9 cellular contexts compared by ENCODE assay signal in genomic region chr1:150976879-150977694, GRCh38. TPM values are rescaled to one million over a fixed set of nuclear protein-coding genes. Genes with fewer than 3 reads are reported as not detected.
DNase-seq lines count a peak whose midpoint lies in the region; ATAC-seq and TF ChIP-seq lines count a peak whose summit lies in the region.
"Had no signal": no experiment of that assay in that cellular context is flagged by ENCODE, and none has a peak within 500 bp of the region (broad histone marks: within the 10 kb centered on the region; RNA-seq: fewer than 3 reads in every experiment).

No MANE protein-coding gene starts in this region.

- H3K27ac Mint-ChIP-seq in naive thymus-derived CD8-positive, alpha-beta T cell = peak overlapping the region; percentile 73 to 96 (median 90)
- peak overlapping the region; percentile 95 for H3K27ac Mint-ChIP-seq in stimulated activated naive B cell treated with anti-CD40 and anti-IgM and Interleukin-4, amounts not matched to agents 10 μg/mL and 1 μg/mL and 100 μg/mL, for 72 hours

- peak overlapping the region; percentile 21 to 92 (median 79) for H3K4me3 Mint-ChIP-seq in naive thymus-derived CD8-positive, alpha-beta T cell
- peak overlapping the region; percentile 74 to 83 for H3K4me3 Mint-ChIP-seq in stimulated activated naive B cell treated with anti-CD40 and anti-IgM and Interleukin-4, amounts not matched to agents 10 μg/mL and 1 μg/mL and 100 μg/mL, for 72 hours

- peaks cover 2% of the 10 kb centered on the region for H3K36me3 ChIP-seq in OCI-LY3 (replicated peaks; ENCODE audit: low read depth, low read length)

- no peak for TF ChIP-seq CTCF in OCI-LY3 (IDR thresholded peaks at IDR 0.05; ENCODE audit: low read depth, low read length)

- H2AFZ ChIP-seq in OCI-LY3 (ENCODE audit: low read depth, low read length) = peak overlapping the region; percentile 61

- H3K79me2 ChIP-seq in OCI-LY3 (ENCODE audit: low read length) = peaks cover 41% of the 10 kb centered on the region

- peak; percentile 74 for DNase-seq in ELF-1 (ENCODE audit: low read depth, low spot score)
- DNase-seq in activated CD8-positive, alpha-beta memory T cell treated with anti-CD3 and anti-CD28 coated beads, Interleukin-2, amount 50 U/mL, for 4 hours = peak; percentile 69
- no peak for DNase-seq in epithelial cell of prostate (ENCODE audit: low read depth, low spot score)
- peak; percentile 38 to 86 (median 58) for DNase-seq in naive thymus-derived CD8-positive, alpha-beta T cell
- peak; percentile 73 for DNase-seq in stimulated activated naive B cell treated with anti-CD40 and anti-IgM and Interleukin-4, amounts not matched to agents 10 μg/mL and 1 μg/mL and 100 μg/mL, for 72 hours

- peaks cover 50% of the 10 kb centered on the region for H3K4me1 ChIP-seq in OCI-LY3 (ENCODE audit: low read length)

- peaks cover 14% of the 10 kb centered on the region for H4K20me1 ChIP-seq in OCI-LY3 (ENCODE audit: insufficient read depth, low read length)

- peaks cover 29 to 61% (median 57%) of the 10 kb centered on the region in 4 donors for H3K4me1 Mint-ChIP-seq in naive thymus-derived CD8-positive, alpha-beta T cell
- H3K4me1 Mint-ChIP-seq in stimulated activated naive B cell treated with anti-CD40 and anti-IgM and Interleukin-4, amounts not matched to agents 10 μg/mL and 1 μg/mL and 100 μg/mL, for 72 hours = peaks cover 35 to 52% of the 10 kb centered on the region in 2 donors

- peak overlapping the region; percentile 52 for H3K27ac ChIP-seq in OCI-LY3 (ENCODE audit: low read length)
- H3K27ac ChIP-seq in epithelial cell of prostate = peak overlapping the region; percentile 80

- peak overlapping the region; percentile 74 for H3K9ac ChIP-seq in OCI-LY3 (ENCODE audit: low read length)

- peak; percentile 18 to 20 for ATAC-seq in naive thymus-derived CD8-positive, alpha-beta T cell
- peak; percentile 51 to 55 for ATAC-seq in stimulated activated naive B cell treated with anti-CD40 and anti-IgM and Interleukin-4, amounts not matched to agents 10 μg/mL and 1 μg/mL and 100 μg/mL, for 72 hours (replicated peaks)
- ATAC-seq in GM19351 (IDR thresholded peaks at IDR 0.05; ENCODE audit: unreplicated experiment) = no peak
- ATAC-seq in GM21723 (IDR thresholded peaks at IDR 0.05; ENCODE audit: unreplicated experiment) = no peak

- peak overlapping the region; percentile 98 for H3K4me2 ChIP-seq in OCI-LY3 (ENCODE audit: low read length)

- no peaks in the 10 kb centered on the region for H3K27me3 Mint-ChIP-seq in naive thymus-derived CD8-positive, alpha-beta T cell
- no peaks in the 10 kb centered on the region for H3K27me3 Mint-ChIP-seq in stimulated activated naive B cell treated with anti-CD40 and anti-IgM and Interleukin-4, amounts not matched to agents 10 μg/mL and 1 μg/mL and 100 μg/mL, for 72 hours

- H3K4me3 ChIP-seq in OCI-LY3 (ENCODE audit: low read length) = peak overlapping the region; percentile 76

- no peaks in the 10 kb centered on the region for H3K27me3 ChIP-seq in OCI-LY3 (ENCODE audit: low read depth, low read length)

- POLR2A ChIA-PET in naive thymus-derived CD8-positive, alpha-beta T cell (lab: Charles Lee) = interaction anchor here (0.8 to 4.5 kb wide), 6 partner anchors 16 to 317 kb away, joined by 3 to 32 read pairs (median 4); partner anchors contain the start of genes MINDY1 and SETDB1

- H3K9me3 ChIP-seq in OCI-LY3 (ENCODE audit: insufficient read depth, low read length) = no peaks in the 10 kb centered on the region

- no peaks in the 10 kb centered on the region for H3K36me3 Mint-ChIP-seq in naive thymus-derived CD8-positive, alpha-beta T cell
- peaks cover 3 to 6% of the 10 kb centered on the region in 2 donors for H3K36me3 Mint-ChIP-seq in stimulated activated naive B cell treated with anti-CD40 and anti-IgM and Interleukin-4, amounts not matched to agents 10 μg/mL and 1 μg/mL and 100 μg/mL, for 72 hours

- no peaks in the 10 kb centered on the region for H3K9me3 Mint-ChIP-seq in naive thymus-derived CD8-positive, alpha-beta T cell
- H3K9me3 Mint-ChIP-seq in stimulated activated naive B cell treated with anti-CD40 and anti-IgM and Interleukin-4, amounts not matched to agents 10 μg/mL and 1 μg/mL and 100 μg/mL, for 72 hours = no peaks in the 10 kb centered on the region

RNA-seq across cellular contexts. Expression of gene CERS2, which starts 2.5 kb away (rescaled TPM):
- total RNA-seq in naive thymus-derived CD8-positive, alpha-beta T cell = 100 to 1,000 TPM; 142 to 143 TPM
- 100 to 1,000 TPM; 110 to 129 (median 118) TPM for polyA plus RNA-seq in naive thymus-derived CD8-positive, alpha-beta T cell

RNA-seq across cellular contexts. Expression of gene ANXA9, which starts 5.0 kb away (rescaled TPM):
- under 1 TPM in 1 of 2 experiments, not detected in 1; 0.49 TPM for total RNA-seq in naive thymus-derived CD8-positive, alpha-beta T cell
- polyA plus RNA-seq in naive thymus-derived CD8-positive, alpha-beta T cell = under 1 TPM in 1 of 3 donors, not detected in 2; 0.10 TPM
- total RNA-seq: T-helper 1 cell treated with Interleukin-12 subunit alpha and Interleukin-12 subunit beta and Interleukin-4 antibody, amounts not matched to agents 30 ng/mL and 1 ng/mL, for 36 hours had no signal

RNA-seq across cellular contexts. Expression of gene MINDY1, which starts 29.6 kb away (rescaled TPM):
- total RNA-seq in naive thymus-derived CD8-positive, alpha-beta T cell = 10 to 100 TPM; 18.3 to 20.2 TPM
- 10 to 100 TPM in 1 of 3 donors, 1 to 10 TPM in 2; 2.7 to 12.6 (median 4.9) TPM for polyA plus RNA-seq in naive thymus-derived CD8-positive, alpha-beta T cell

RNA-seq across cellular contexts. Expression of gene PRUNE1, which starts 31.2 kb away (rescaled TPM):
- 10 to 100 TPM; 35.7 to 37.8 TPM for total RNA-seq in naive thymus-derived CD8-positive, alpha-beta T cell
- polyA plus RNA-seq in naive thymus-derived CD8-positive, alpha-beta T cell = 10 to 100 TPM; 53.2 to 55.1 (median 54.9) TPM

RNA-seq across cellular contexts. Expression of gene SETDB1, which starts 50.9 kb away (rescaled TPM):
- 10 to 100 TPM; 82.6 to 95.2 TPM for total RNA-seq in naive thymus-derived CD8-positive, alpha-beta T cell
- 10 to 100 TPM in 2 of 3 donors, 1 to 10 TPM in 1; 9.9 to 17.5 (median 10.1) TPM for polyA plus RNA-seq in naive thymus-derived CD8-positive, alpha-beta T cell

Comparison
In these comparisons a context has a peak if more than half of its experiments do, and no peak if none do; other contexts are left out.
1. ATAC-seq: peak in naive thymus-derived CD8-positive, alpha-beta T cell (2 of 2) and stimulated activated naive B cell treated with anti-CD40 and anti-IgM and Interleukin-4, amounts not matched to agents 10 μg/mL and 1 μg/mL and 100 μg/mL, for 72 hours (2 of 2); none in GM19351 (single experiment) and GM21723 (single experiment).